ENCODE assay signal across 13 cellular contexts in genomic region chr21:27812279-27812678, GRCh38.
"Had no signal": no experiment of that assay in that cellular context is flagged by ENCODE, and none has a peak within 500 bp of the region (broad histone marks: within the 10 kb centered on the region; RNA-seq: fewer than 3 reads in every experiment).

No MANE protein-coding gene starts in this region.

- H3K27me3 ChIP-seq: cardiac muscle cell, esophagus muscularis mucosa, gastroesophageal sphincter, right atrium auricular region, thyroid gland had no signal

- H3K27ac Mint-ChIP-seq: activated T-helper 17 cell treated with anti-CD3 and anti-CD28 coated beads, Interleukin-2, amount 50 U/mL, for 72 hours; naive B cell; stimulated activated naive B cell treated with anti-CD40 and anti-IgM and Interleukin-4, amounts not matched to agents 10 μg/mL and 1 μg/mL and 100 μg/mL, for 72 hours had no signal

- H3K27ac ChIP-seq: cardiac muscle cell, esophagus muscularis mucosa, gastroesophageal sphincter, right atrium auricular region, thyroid gland had no signal

- H3K4me3 Mint-ChIP-seq: activated T-helper 17 cell treated with anti-CD3 and anti-CD28 coated beads, Interleukin-2, amount 50 U/mL, for 72 hours; naive B cell; stimulated activated naive B cell treated with anti-CD40 and anti-IgM and Interleukin-4, amounts not matched to agents 10 μg/mL and 1 μg/mL and 100 μg/mL, for 72 hours had no signal

- H3K4me1 ChIP-seq: thyroid gland had no signal

- H3K27me3 Mint-ChIP-seq: naive B cell; stimulated activated naive B cell treated with anti-CD40 and anti-IgM and Interleukin-4, amounts not matched to agents 10 μg/mL and 1 μg/mL and 100 μg/mL, for 72 hours had no signal

- H3K4me3 ChIP-seq: cardiac muscle cell, esophagus muscularis mucosa, gastroesophageal sphincter, lung, right atrium auricular region, thyroid gland had no signal

- ATAC-seq: activated T-helper 17 cell treated with anti-CD3 and anti-CD28 coated beads, Interleukin-2, amount 50 U/mL, for 72 hours; gastroesophageal sphincter; stimulated activated naive B cell treated with anti-CD40 and anti-IgM and Interleukin-4, amounts not matched to agents 10 μg/mL and 1 μg/mL and 100 μg/mL, for 72 hours had no signal

- H3K36me3 Mint-ChIP-seq: naive B cell; stimulated activated naive B cell treated with anti-CD40 and anti-IgM and Interleukin-4, amounts not matched to agents 10 μg/mL and 1 μg/mL and 100 μg/mL, for 72 hours had no signal

- H3K36me3 ChIP-seq: cardiac muscle cell, esophagus muscularis mucosa, gastroesophageal sphincter, right atrium auricular region, thyroid gland had no signal

- H3K9me3 ChIP-seq: esophagus muscularis mucosa, gastroesophageal sphincter, right atrium auricular region, thyroid gland had no signal

- H3K9me3 Mint-ChIP-seq: stimulated activated naive B cell treated with anti-CD40 and anti-IgM and Interleukin-4, amounts not matched to agents 10 μg/mL and 1 μg/mL and 100 μg/mL, for 72 hours had no signal

- H3K4me1 Mint-ChIP-seq: activated T-helper 17 cell treated with anti-CD3 and anti-CD28 coated beads, Interleukin-2, amount 50 U/mL, for 72 hours; naive B cell; stimulated activated naive B cell treated with anti-CD40 and anti-IgM and Interleukin-4, amounts not matched to agents 10 μg/mL and 1 μg/mL and 100 μg/mL, for 72 hours had no signal

- DNase-seq: activated CD4-positive, alpha-beta T cell treated with anti-CD3 and anti-CD28 coated beads, Interleukin-2, amount 50 U/mL, for 4 hours; activated naive CD4-positive, alpha-beta T cell treated with Interleukin-2 at 50 U/mL for 16 hours; islet precursor cell; naive B cell; stimulated activated CD4-positive, alpha-beta T cell treated with anti-CD3 and anti-CD28 coated beads, Interleukin-4, amount 100 ng/mL, for 1 hour; stimulated activated naive B cell treated with anti-CD40 and anti-IgM and Interleukin-4, amounts not matched to agents 10 μg/mL and 1 μg/mL and 100 μg/mL, for 72 hours; thyroid gland had no signal
